23 cellular contexts compared by ENCODE assay signal in genomic region chr5:96516631-96517071, GRCh38.
DNase-seq lines count a peak whose midpoint lies in the region; ATAC-seq and TF ChIP-seq lines count a peak whose summit lies in the region.
"Had no signal": no experiment of that assay in that cellular context is flagged by ENCODE, and none has a peak within 500 bp of the region (broad histone marks: within the 10 kb centered on the region; RNA-seq: fewer than 3 reads in every experiment).

No MANE protein-coding gene starts in this region.

- H3K27ac ChIP-seq in sigmoid colon (peak overlapping the region in 3 of 4 donors; percentile 18 to 32 (median 31)), GM23338 (ENCODE audit: low read depth) (no peak overlapping the region)
- H3K27ac ChIP-seq: 22Rv1, psoas muscle, SJSA1, tibial nerve had no signal

- WGBS in sigmoid colon, 2 donors: 81 to 83% methylated on average over 6 of the region's 6 CpGs

- H2AFZ ChIP-seq in GM23338: no peak overlapping the region

- TF ChIP-seq EP300 in sigmoid colon (IDR thresholded peaks at IDR 0.05): no peak

- no peak for TF ChIP-seq CTCF in fibroblast of pulmonary artery (IDR thresholded peaks at IDR 0.05; ENCODE audit: low read length, missing control alignments)
- no peak for TF ChIP-seq CTCF in sigmoid colon (IDR thresholded peaks at IDR 0.05)
- no peak for TF ChIP-seq CTCF in GM23338 (conservative IDR thresholded peaks at IDR 0.05; ENCODE audit: low read depth in 2 of 2)

- H3K27me3 ChIP-seq in sigmoid colon: no peaks in the 10 kb centered on the region
- no peaks in the 10 kb centered on the region for H3K27me3 ChIP-seq in GM23338 (ENCODE audit: insufficient read depth)
- H3K27me3 ChIP-seq: tibial nerve had no signal

- DNase-seq in DMS53 (lab: John Stamatoyannopoulos, UW): peak; percentile 34
- DNase-seq in DMS53 treated with DMSO at 0.1 percent for 48 hours (lab: John Stamatoyannopoulos, UW; ENCODE audit: unreplicated experiment): no peak
- DNase-seq in NCI-H226: peak; percentile 2
- DNase-seq in fibroblast of pulmonary artery (ENCODE audit: low read depth): peak; percentile 66
- DNase-seq in sigmoid colon: no peak
- no peak for DNase-seq in GM23338 (ENCODE audit: low spot score)
- no peak for DNase-seq in NCI-H2029 (lab: John Stamatoyannopoulos, UW)
- DNase-seq: activated naive CD8-positive, alpha-beta T cell treated with anti-CD3 and anti-CD28 coated beads for 36 hours; CD4-positive, CD25-positive, alpha-beta regulatory T cell; foreskin melanocyte; MV-4-11; NCI-H82; nephron progenitor cell; psoas muscle; stimulated activated CD4-positive, alpha-beta T cell treated with anti-CD3 and anti-CD28 coated beads, Interleukin-15, amount 100 ng/mL, for 24 hours had no signal

- no peaks in the 10 kb centered on the region for H4K20me1 ChIP-seq in GM23338 (replicated peaks; ENCODE audit: insufficient read depth)

- H3F3A ChIP-seq in GM23338 (replicated peaks; ENCODE audit: low read depth): no peaks in the 10 kb centered on the region

- no peaks in the 10 kb centered on the region for H3K36me3 Mint-ChIP-seq in GM23338 (ENCODE audit: low read depth)
- H3K36me3 Mint-ChIP-seq: activated naive CD8-positive, alpha-beta T cell treated with anti-CD3 and anti-CD28 coated beads for 36 hours; CD4-positive, CD25-positive, alpha-beta regulatory T cell; IgD-negative memory B cell; stimulated activated memory B cell treated with anti-CD40 and anti-IgM and Interleukin-4, amounts not matched to agents 10 μg/mL and 1 μg/mL and 100 μg/mL, for 72 hours had no signal

- no peaks in the 10 kb centered on the region for H3K79me2 ChIP-seq in GM23338 (replicated peaks; ENCODE audit: insufficient read depth)

- H3K27ac Mint-ChIP-seq in GM23338: no peak overlapping the region
- H3K27ac Mint-ChIP-seq: activated naive CD8-positive, alpha-beta T cell treated with anti-CD3 and anti-CD28 coated beads for 36 hours; activated T-helper 1 cell treated with anti-CD3 and anti-CD28 coated beads, Interleukin-12 subunit alpha, Interleukin-12 subunit beta, Interleukin-2, Interleukin-4 antibody, amounts not matched to agents 30 ng/mL and 10 ng/mL and 1 ng/mL, durations not matched to agents 14 hours and 24 hours and 36 hours; CD4-positive, CD25-positive, alpha-beta regulatory T cell; nephron progenitor cell; stimulated activated memory B cell treated with anti-CD40 and anti-IgM and Interleukin-4, amounts not matched to agents 10 μg/mL and 1 μg/mL and 100 μg/mL, for 72 hours had no signal

- no peak overlapping the region for H3K4me2 ChIP-seq in GM23338

- H3K9me3 Mint-ChIP-seq in GM23338: no peaks in the 10 kb centered on the region
- H3K9me3 Mint-ChIP-seq: activated naive CD8-positive, alpha-beta T cell treated with anti-CD3 and anti-CD28 coated beads for 36 hours; activated T-helper 1 cell treated with anti-CD3 and anti-CD28 coated beads, Interleukin-12 subunit alpha, Interleukin-12 subunit beta, Interleukin-2, Interleukin-4 antibody, amounts not matched to agents 30 ng/mL and 10 ng/mL and 1 ng/mL, durations not matched to agents 14 hours and 24 hours and 36 hours; nephron progenitor cell; stimulated activated memory B cell treated with anti-CD40 and anti-IgM and Interleukin-4, amounts not matched to agents 10 μg/mL and 1 μg/mL and 100 μg/mL, for 72 hours had no signal

- ATAC-seq in GM23338: no peak
- ATAC-seq in GM18511 (IDR thresholded peaks at IDR 0.05; ENCODE audit: unreplicated experiment): no peak
- ATAC-seq: Panc1; psoas muscle; stimulated activated memory B cell treated with anti-CD40 and anti-IgM and Interleukin-4, amounts not matched to agents 10 μg/mL and 1 μg/mL and 100 μg/mL, for 72 hours had no signal

- H3K27me3 Mint-ChIP-seq in GM23338 (ENCODE audit: insufficient read depth, low read depth, poor library complexity): no peaks in the 10 kb centered on the region
- H3K27me3 Mint-ChIP-seq: activated naive CD8-positive, alpha-beta T cell treated with anti-CD3 and anti-CD28 coated beads for 36 hours; CD4-positive, CD25-positive, alpha-beta regulatory T cell had no signal

- H3K4me1 ChIP-seq in sigmoid colon (peaks cover 0 to 7% (median 3%) of the 10 kb centered on the region in 4 donors), GM23338 (ENCODE audit: insufficient read depth) (no peaks in the 10 kb centered on the region)
- H3K4me1 ChIP-seq: psoas muscle, SJSA1 had no signal

- intact Hi-C loops in sigmoid colon (cut with DNase I): no loop called here

- TF ChIP-seq POLR2A in sigmoid colon (IDR thresholded peaks at IDR 0.05): no peak

- H3K4me3 ChIP-seq in fibroblast of pulmonary artery (replicated peaks; ENCODE audit: low read depth, low read length) (no peak overlapping the region), sigmoid colon (no peak overlapping the region), GM23338 (no peak overlapping the region)
- H3K4me3 ChIP-seq: psoas muscle, SJSA1, tibial nerve had no signal

- peaks cover 3% of the 10 kb centered on the region; the same call in 1 of the 2 replicates for H3K9me2 ChIP-seq in GM23338 (ENCODE audit: insufficient read depth)

- H3K4me3 Mint-ChIP-seq in GM23338: no peak overlapping the region
- H3K4me3 Mint-ChIP-seq: activated naive CD8-positive, alpha-beta T cell treated with anti-CD3 and anti-CD28 coated beads for 36 hours; activated T-helper 1 cell treated with anti-CD3 and anti-CD28 coated beads, Interleukin-12 subunit alpha, Interleukin-12 subunit beta, Interleukin-2, Interleukin-4 antibody, amounts not matched to agents 30 ng/mL and 10 ng/mL and 1 ng/mL, durations not matched to agents 14 hours and 24 hours and 36 hours; CD4-positive, CD25-positive, alpha-beta regulatory T cell; IgD-negative memory B cell; nephron progenitor cell; stimulated activated memory B cell treated with anti-CD40 and anti-IgM and Interleukin-4, amounts not matched to agents 10 μg/mL and 1 μg/mL and 100 μg/mL, for 72 hours had no signal

- peaks cover 0 to 3% (median 0%) of the 10 kb centered on the region in 4 donors for H3K9me3 ChIP-seq in sigmoid colon
- H3K9me3 ChIP-seq: psoas muscle, SJSA1, tibial nerve had no signal

- no peaks in the 10 kb centered on the region for H3K36me3 ChIP-seq in sigmoid colon
- H3K36me3 ChIP-seq in GM23338 (ENCODE audit: insufficient read depth): no peaks in the 10 kb centered on the region
- H3K36me3 ChIP-seq: SJSA1, tibial nerve had no signal

- H3K4me1 Mint-ChIP-seq in GM23338: no peaks in the 10 kb centered on the region
- H3K4me1 Mint-ChIP-seq: activated naive CD8-positive, alpha-beta T cell treated with anti-CD3 and anti-CD28 coated beads for 36 hours; CD4-positive, CD25-positive, alpha-beta regulatory T cell; nephron progenitor cell; stimulated activated memory B cell treated with anti-CD40 and anti-IgM and Interleukin-4, amounts not matched to agents 10 μg/mL and 1 μg/mL and 100 μg/mL, for 72 hours had no signal

TF ChIP-seq in GM23338, 12 proteins besides CTCF, POLR2A, EP300 and RAD21 (continues in another document):
- TF ChIP-seq JUNB (IDR thresholded peaks at IDR 0.05; ENCODE audit: unreplicated experiment) (no peak), POLR2AphosphoS5 (IDR thresholded peaks at IDR 0.05; ENCODE audit: low read depth) (no peak), STAT1 (IDR thresholded peaks at IDR 0.05; ENCODE audit: unreplicated experiment) (no peak)

Comparison
In these comparisons a context has a peak if more than half of its experiments do, and no peak if none do; other contexts are left out.
1. DNase-seq: peak in DMS53 (single experiment), NCI-H226 (single experiment) and fibroblast of pulmonary artery (single experiment); none in DMS53 treated with DMSO at 0.1 percent for 48 hours (single experiment), sigmoid colon (single experiment), GM23338 (single experiment) and NCI-H2029 (single experiment).